ENCODE assay signal across 1 cellular context in genomic region chr9:132673355-132673754, GRCh38.
TF ChIP-seq lines count a peak whose summit lies in the region.

No MANE protein-coding gene starts in this region.

TF ChIP-seq in HepG2, 621 proteins besides CTCF, POLR2A, EP300 and RAD21:
- TF ChIP-seq PLSCR1 (CRISPR knock-in tag; IDR thresholded peaks at IDR 0.05; ENCODE audit: borderline replicate concordance) (no peak), NAIF1 (CRISPR knock-in tag; IDR thresholded peaks at IDR 0.05; ENCODE audit: borderline replicate concordance) (no peak), MAFF (IDR thresholded peaks at IDR 0.05; ENCODE audit: low read depth, low read length) (peak; percentile 98), ZNF460 (CRISPR knock-in tag; IDR thresholded peaks at IDR 0.05; ENCODE audit: borderline replicate concordance) (no peak), SAP130 (CRISPR knock-in tag; IDR thresholded peaks at IDR 0.05; ENCODE audit: low read depth) (peak; percentile 27; the same call in 1 of the 2 replicates), TRIM24 (CRISPR knock-in tag; IDR thresholded peaks at IDR 0.05) (no peak), ZNF773 (CRISPR knock-in tag; IDR thresholded peaks at IDR 0.05; ENCODE audit: borderline replicate concordance) (no peak), MAFK (conservative IDR thresholded peaks at IDR 0.05 in 1 of 2, IDR thresholded peaks at IDR 0.05 in 1 of 2; ENCODE audit: low read length in 2 of 2) (peak; percentile 97 to 99), ZBTB26 (CRISPR knock-in tag; IDR thresholded peaks at IDR 0.05; ENCODE audit: borderline replicate concordance) (no peak), ZNF335 (CRISPR knock-in tag; IDR thresholded peaks at IDR 0.05) (0 out of 2 replicates have a peak, but pooled peaks have one; percentile 40), RORA (CRISPR knock-in tag; IDR thresholded peaks at IDR 0.05) (no peak), FOSL2 (CRISPR knock-in tag; IDR thresholded peaks at IDR 0.05) (0 out of 2 replicates have a peak, but pooled peaks have one; percentile 19), ZFP90 (CRISPR knock-in tag; IDR thresholded peaks at IDR 0.05; ENCODE audit: borderline replicate concordance) (no peak), ZNF317 (CRISPR knock-in tag; IDR thresholded peaks at IDR 0.05) (no peak), ZNF160 (CRISPR knock-in tag; IDR thresholded peaks at IDR 0.05) (no peak), U2AF2 (IDR thresholded peaks at IDR 0.05; ENCODE audit: low read depth, low read length) (no peak), ZNF672 (CRISPR knock-in tag; IDR thresholded peaks at IDR 0.05) (no peak), MAFG (CRISPR knock-in tag; IDR thresholded peaks at IDR 0.05) (0 out of 2 replicates have a peak, but pooled peaks have one; percentile 52), ATM (IDR thresholded peaks at IDR 0.05; ENCODE audit: borderline replicate concordance) (no peak), RNF2 (conservative IDR thresholded peaks at IDR 0.05; ENCODE audit: low read depth) (no peak), RELA (CRISPR knock-in tag; IDR thresholded peaks at IDR 0.05) (no peak), NCOA1 (CRISPR knock-in tag; IDR thresholded peaks at IDR 0.05) (no peak), ZSCAN12 (CRISPR knock-in tag; IDR thresholded peaks at IDR 0.05) (no peak), REPIN1 (CRISPR knock-in tag; IDR thresholded peaks at IDR 0.05; ENCODE audit: borderline replicate concordance, low read depth) (no peak), TEAD3 (CRISPR knock-in tag; optimal IDR thresholded peaks at IDR 0.05; ENCODE audit: borderline replicate concordance) (peak; percentile 54), RBFOX2 (IDR thresholded peaks at IDR 0.05; ENCODE audit: low read depth, low read length) (no peak), TEAD2 (CRISPR knock-in tag; IDR thresholded peaks at IDR 0.05) (no peak)
- TF ChIP-seq, protein P1, sequence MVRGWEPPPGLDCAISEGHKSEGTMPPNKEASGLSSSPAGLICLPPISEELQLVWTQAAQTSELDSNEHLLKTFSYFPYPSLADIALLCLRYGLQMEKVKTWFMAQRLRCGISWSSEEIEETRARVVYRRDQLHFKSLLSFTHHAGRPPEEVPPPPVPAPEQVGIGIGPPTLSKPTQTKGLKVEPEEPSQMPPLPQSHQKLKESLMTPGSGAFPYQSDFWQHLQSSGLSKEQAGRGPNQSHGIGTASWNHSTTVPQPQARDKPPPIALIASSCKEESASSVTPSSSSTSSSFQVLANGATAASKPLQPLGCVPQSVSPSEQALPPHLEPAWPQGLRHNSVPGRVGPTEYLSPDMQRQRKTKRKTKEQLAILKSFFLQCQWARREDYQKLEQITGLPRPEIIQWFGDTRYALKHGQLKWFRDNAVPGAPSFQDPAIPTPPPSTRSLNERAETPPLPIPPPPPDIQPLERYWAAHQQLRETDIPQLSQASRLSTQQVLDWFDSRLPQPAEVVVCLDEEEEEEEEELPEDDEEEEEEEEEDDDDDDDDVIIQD (CRISPR knock-in tag; IDR thresholded peaks at IDR 0.05; ENCODE audit: low read depth) = no peak
- TF ChIP-seq, protein P2, sequence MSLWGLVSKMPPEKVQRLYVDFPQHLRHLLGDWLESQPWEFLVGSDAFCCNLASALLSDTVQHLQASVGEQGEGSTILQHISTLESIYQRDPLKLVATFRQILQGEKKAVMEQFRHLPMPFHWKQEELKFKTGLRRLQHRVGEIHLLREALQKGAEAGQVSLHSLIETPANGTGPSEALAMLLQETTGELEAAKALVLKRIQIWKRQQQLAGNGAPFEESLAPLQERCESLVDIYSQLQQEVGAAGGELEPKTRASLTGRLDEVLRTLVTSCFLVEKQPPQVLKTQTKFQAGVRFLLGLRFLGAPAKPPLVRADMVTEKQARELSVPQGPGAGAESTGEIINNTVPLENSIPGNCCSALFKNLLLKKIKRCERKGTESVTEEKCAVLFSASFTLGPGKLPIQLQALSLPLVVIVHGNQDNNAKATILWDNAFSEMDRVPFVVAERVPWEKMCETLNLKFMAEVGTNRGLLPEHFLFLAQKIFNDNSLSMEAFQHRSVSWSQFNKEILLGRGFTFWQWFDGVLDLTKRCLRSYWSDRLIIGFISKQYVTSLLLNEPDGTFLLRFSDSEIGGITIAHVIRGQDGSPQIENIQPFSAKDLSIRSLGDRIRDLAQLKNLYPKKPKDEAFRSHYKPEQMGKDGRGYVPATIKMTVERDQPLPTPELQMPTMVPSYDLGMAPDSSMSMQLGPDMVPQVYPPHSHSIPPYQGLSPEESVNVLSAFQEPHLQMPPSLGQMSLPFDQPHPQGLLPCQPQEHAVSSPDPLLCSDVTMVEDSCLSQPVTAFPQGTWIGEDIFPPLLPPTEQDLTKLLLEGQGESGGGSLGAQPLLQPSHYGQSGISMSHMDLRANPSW (CRISPR knock-in tag; IDR thresholded peaks at IDR 0.05; ENCODE audit: borderline replicate concordance) = no peak
- TF ChIP-seq, protein P3, sequence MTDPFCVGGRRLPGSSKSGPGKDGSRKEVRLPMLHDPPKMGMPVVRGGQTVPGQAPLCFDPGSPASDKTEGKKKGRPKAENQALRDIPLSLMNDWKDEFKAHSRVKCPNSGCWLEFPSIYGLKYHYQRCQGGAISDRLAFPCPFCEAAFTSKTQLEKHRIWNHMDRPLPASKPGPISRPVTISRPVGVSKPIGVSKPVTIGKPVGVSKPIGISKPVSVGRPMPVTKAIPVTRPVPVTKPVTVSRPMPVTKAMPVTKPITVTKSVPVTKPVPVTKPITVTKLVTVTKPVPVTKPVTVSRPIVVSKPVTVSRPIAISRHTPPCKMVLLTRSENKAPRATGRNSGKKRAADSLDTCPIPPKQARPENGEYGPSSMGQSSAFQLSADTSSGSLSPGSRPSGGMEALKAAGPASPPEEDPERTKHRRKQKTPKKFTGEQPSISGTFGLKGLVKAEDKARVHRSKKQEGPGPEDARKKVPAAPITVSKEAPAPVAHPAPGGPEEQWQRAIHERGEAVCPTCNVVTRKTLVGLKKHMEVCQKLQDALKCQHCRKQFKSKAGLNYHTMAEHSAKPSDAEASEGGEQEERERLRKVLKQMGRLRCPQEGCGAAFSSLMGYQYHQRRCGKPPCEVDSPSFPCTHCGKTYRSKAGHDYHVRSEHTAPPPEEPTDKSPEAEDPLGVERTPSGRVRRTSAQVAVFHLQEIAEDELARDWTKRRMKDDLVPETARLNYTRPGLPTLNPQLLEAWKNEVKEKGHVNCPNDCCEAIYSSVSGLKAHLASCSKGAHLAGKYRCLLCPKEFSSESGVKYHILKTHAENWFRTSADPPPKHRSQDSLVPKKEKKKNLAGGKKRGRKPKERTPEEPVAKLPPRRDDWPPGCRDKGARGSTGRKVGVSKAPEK (CRISPR knock-in tag; IDR thresholded peaks at IDR 0.05; ENCODE audit: borderline replicate concordance) = no peak
- TF ChIP-seq, protein P4, sequence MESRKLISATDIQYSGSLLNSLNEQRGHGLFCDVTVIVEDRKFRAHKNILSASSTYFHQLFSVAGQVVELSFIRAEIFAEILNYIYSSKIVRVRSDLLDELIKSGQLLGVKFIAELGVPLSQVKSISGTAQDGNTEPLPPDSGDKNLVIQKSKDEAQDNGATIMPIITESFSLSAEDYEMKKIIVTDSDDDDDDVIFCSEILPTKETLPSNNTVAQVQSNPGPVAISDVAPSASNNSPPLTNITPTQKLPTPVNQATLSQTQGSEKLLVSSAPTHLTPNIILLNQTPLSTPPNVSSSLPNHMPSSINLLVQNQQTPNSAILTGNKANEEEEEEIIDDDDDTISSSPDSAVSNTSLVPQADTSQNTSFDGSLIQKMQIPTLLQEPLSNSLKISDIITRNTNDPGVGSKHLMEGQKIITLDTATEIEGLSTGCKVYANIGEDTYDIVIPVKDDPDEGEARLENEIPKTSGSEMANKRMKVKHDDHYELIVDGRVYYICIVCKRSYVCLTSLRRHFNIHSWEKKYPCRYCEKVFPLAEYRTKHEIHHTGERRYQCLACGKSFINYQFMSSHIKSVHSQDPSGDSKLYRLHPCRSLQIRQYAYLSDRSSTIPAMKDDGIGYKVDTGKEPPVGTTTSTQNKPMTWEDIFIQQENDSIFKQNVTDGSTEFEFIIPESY (CRISPR knock-in tag; IDR thresholded peaks at IDR 0.05) = 0 out of 2 replicates have a peak, but pooled peaks have one; percentile 52
